In the genomic region with DNA sequence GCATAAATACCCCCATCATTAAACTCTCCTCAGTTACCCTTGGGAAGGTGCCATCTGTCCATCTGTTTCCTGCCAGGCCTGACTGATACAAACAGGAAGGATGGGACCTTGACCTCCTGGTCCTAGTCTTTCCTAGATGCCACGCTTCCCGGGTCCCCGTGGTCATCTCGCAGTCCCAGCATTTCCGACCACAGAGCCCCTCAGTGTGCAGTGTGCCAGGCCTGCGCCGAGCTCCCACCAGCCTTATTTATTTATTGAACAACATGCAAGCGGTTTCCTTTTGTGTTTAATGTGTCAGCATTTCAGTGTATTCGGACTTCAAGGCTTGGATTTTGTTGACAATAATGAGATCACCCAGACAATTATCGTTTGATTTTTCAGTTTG, we compare ENCODE assay signal across 15 cellular contexts.
"Had no signal": no experiment of that assay in that cellular context is flagged by ENCODE, and none has a peak within 500 bp of the region (broad histone marks: within the 10 kb centered on the region; RNA-seq: fewer than 3 reads in every experiment).

No MANE protein-coding gene starts in this region.

- H3K27ac Mint-ChIP-seq: activated naive CD4-positive, alpha-beta T cell treated with anti-CD3 and anti-CD28 coated beads, Interleukin-2, amount 50 U/mL, for 72 hours; T-helper 2 cell treated with Interferon-gamma antibody and Interleukin-4, amounts not matched to agents 5 μg/mL and 100 μg/mL, for 36 hours had no signal

- H3K4me3 ChIP-seq: lower lobe of right lung, skin epidermis, uterus had no signal

- DNase-seq: activated CD4-positive, alpha-beta T cell treated with anti-CD3 and anti-CD28 coated beads for 4 hours; activated T-cell treated with anti-CD3 and anti-CD28 coated beads, Interleukin-2, amount 50 U/mL, for 1 hour; amniotic stem cell; erythroblast; hypothalamus; lower lobe of right lung; midbrain; retina; uterus had no signal

- H3K27me3 Mint-ChIP-seq: brain had no signal

- H3K27me3 ChIP-seq: neutrophil, uterus had no signal

- H3K9me3 Mint-ChIP-seq: activated naive CD4-positive, alpha-beta T cell treated with anti-CD3 and anti-CD28 coated beads, Interleukin-2, amount 50 U/mL, for 72 hours; central memory CD8-positive, alpha-beta T cell; T-helper 2 cell treated with Interferon-gamma antibody and Interleukin-4, amounts not matched to agents 5 μg/mL and 100 μg/mL, for 36 hours had no signal

- H3K36me3 ChIP-seq: lower lobe of right lung, neutrophil, uterus had no signal

- H3K27ac ChIP-seq: lower lobe of right lung, neutrophil, skin epidermis, uterus had no signal

- H3K4me1 ChIP-seq: lower lobe of right lung, uterus had no signal

- H3K36me3 Mint-ChIP-seq: activated naive CD4-positive, alpha-beta T cell treated with anti-CD3 and anti-CD28 coated beads, Interleukin-2, amount 50 U/mL, for 72 hours; brain had no signal

- ATAC-seq: activated naive CD4-positive, alpha-beta T cell treated with anti-CD3 and anti-CD28 coated beads, Interleukin-2, amount 50 U/mL, for 72 hours; lower lobe of right lung had no signal

- H3K9me3 ChIP-seq: lower lobe of right lung, neutrophil, uterus had no signal

- H3K4me3 Mint-ChIP-seq: brain; central memory CD8-positive, alpha-beta T cell; T-helper 2 cell treated with Interferon-gamma antibody and Interleukin-4, amounts not matched to agents 5 μg/mL and 100 μg/mL, for 36 hours had no signal

- H3K4me1 Mint-ChIP-seq: central memory CD8-positive, alpha-beta T cell had no signal
